ENCODE assay signal across 10 cellular contexts in genomic region chr3:197354195-197355059, GRCh38. TPM values are rescaled to one million over a fixed set of nuclear protein-coding genes. Genes with fewer than 3 reads are reported as not detected.
DNase-seq lines count a peak whose midpoint lies in the region; ATAC-seq and TF ChIP-seq lines count a peak whose summit lies in the region.
"Had no signal": no experiment of that assay in that cellular context is flagged by ENCODE, and none has a peak within 500 bp of the region (broad histone marks: within the 10 kb centered on the region; RNA-seq: fewer than 3 reads in every experiment).

No MANE protein-coding gene starts in this region.

- H3K9me3 ChIP-seq in heart left ventricle: peaks cover 0 to 3% (median 0%) of the 10 kb centered on the region in 12 donors

- H3K36me3 Mint-ChIP-seq in activated naive CD4-positive, alpha-beta T cell treated with anti-CD3 and anti-CD28 coated beads, Interleukin-2, amount 50 U/mL, for 72 hours: peaks cover 2 to 8% of the 10 kb centered on the region in 2 donors

- DNase-seq in ELF-1 (ENCODE audit: low read depth, low spot score) (peak; percentile 55), heart left ventricle (peak; percentile 52 to 81 (median 71)), sciatic nerve (ENCODE audit: low spot score) (no peak), foreskin keratinocyte (no peak)
- DNase-seq in stimulated activated CD8-positive, alpha-beta memory T cell treated with anti-CD3 and anti-CD28 coated beads, Interleukin-4, amount 100 ng/mL, for 48 hours: no peak
- DNase-seq in activated naive CD4-positive, alpha-beta T cell treated with anti-CD3 and anti-CD28 coated beads, Interleukin-2, amount 50 U/mL, for 72 hours (ENCODE audit: low spot score in 2 of 2): no peak

- H3K4me1 ChIP-seq in heart left ventricle: peaks cover 0 to 50% (median 24%) of the 10 kb centered on the region in 12 donors
- no peaks in the 10 kb centered on the region for H3K4me1 ChIP-seq in foreskin keratinocyte

- H3K9me3 Mint-ChIP-seq in activated naive CD4-positive, alpha-beta T cell treated with anti-CD3 and anti-CD28 coated beads, Interleukin-2, amount 50 U/mL, for 72 hours: peaks cover 2 to 8% of the 10 kb centered on the region in 2 donors

- peak overlapping the region in 10 of 12 donors; percentile 7 to 78 (median 71) for H3K27ac ChIP-seq in heart left ventricle
- H3K27ac ChIP-seq in foreskin keratinocyte: no peak overlapping the region
- H3K27ac ChIP-seq: SK-N-MC had no signal

- intact Hi-C loops in heart left ventricle (cut with DNase I) (loop anchor here in 7 of 10 donors (2.0 to 10.0 kb wide), 6 partner anchors 38 to 98 kb away; partner anchors contain the start of gene DLG1 (in 3 of the 7)), sciatic nerve (cut with DNase I) (no loop called here)

- TF ChIP-seq POLR2A in heart left ventricle (IDR thresholded peaks at IDR 0.05): no peak

- ATAC-seq in SK-N-SH treated with all-trans-retinoic acid at 6 μM for 48 hours (peak; percentile 15; the same call in 1 of the 3 replicates), heart left ventricle (peak in 3 of 4 donors; percentile 4 to 41 (median 20)), sciatic nerve (peak; percentile 72), GM18517 (IDR thresholded peaks at IDR 0.05; ENCODE audit: unreplicated experiment) (no peak), foreskin keratinocyte (no peak)
- ATAC-seq in activated naive CD4-positive, alpha-beta T cell treated with anti-CD3 and anti-CD28 coated beads, Interleukin-2, amount 50 U/mL, for 72 hours: no peak
- ATAC-seq: natural killer cell treated with Interleukin-12 subunit alpha and Interleukin-12 subunit beta and Interleukin-15 and Interleukin-18, amount 100 ng/mL, for 72 hours had no signal

- WGBS in heart left ventricle, 4 donors: 51 to 67% (median 54%) methylated on average over 20 to 26 of the region's 26 CpGs

- TF ChIP-seq CTCF in heart left ventricle (IDR thresholded peaks at IDR 0.05) (no peak), foreskin keratinocyte (conservative IDR thresholded peaks at IDR 0.05) (no peak)

- H3K36me3 ChIP-seq in heart left ventricle: no peaks in the 10 kb centered on the region

- H3K27me3 ChIP-seq in heart left ventricle (no peaks in the 10 kb centered on the region), foreskin keratinocyte (no peaks in the 10 kb centered on the region)

- H3K27ac Mint-ChIP-seq in activated naive CD4-positive, alpha-beta T cell treated with anti-CD3 and anti-CD28 coated beads, Interleukin-2, amount 50 U/mL, for 72 hours: peak overlapping the region in 1 of 2 donors; percentile 3
- H3K27ac Mint-ChIP-seq: natural killer cell treated with Interleukin-12 subunit alpha and Interleukin-12 subunit beta and Interleukin-15 and Interleukin-18, amount 100 ng/mL, for 72 hours had no signal

- peak overlapping the region in 5 of 12 donors; percentile 12 to 45 (median 41) for H3K4me3 ChIP-seq in heart left ventricle
- H3K4me3 ChIP-seq: SK-N-MC had no signal

TF ChIP-seq in SK-N-SH treated with all-trans-retinoic acid at 6 μM for 48 hours, 23 proteins besides CTCF, POLR2A, EP300 and RAD21 (continues in another document):
- TF ChIP-seq TSHZ2 (CRISPR knock-in tag; IDR thresholded peaks at IDR 0.05) (no peak), POU6F1 (CRISPR knock-in tag; IDR thresholded peaks at IDR 0.05; ENCODE audit: borderline replicate concordance, low read depth) (no peak), ZNF565 (CRISPR knock-in tag; conservative IDR thresholded peaks at IDR 0.05; ENCODE audit: low read depth) (no peak), ARNTL (CRISPR knock-in tag; IDR thresholded peaks at IDR 0.05; ENCODE audit: borderline replicate concordance, low read depth) (no peak), PATZ1 (CRISPR knock-in tag; IDR thresholded peaks at IDR 0.05; ENCODE audit: borderline replicate concordance) (no peak), BACH2 (CRISPR knock-in tag; IDR thresholded peaks at IDR 0.05; ENCODE audit: borderline replicate concordance) (no peak), RARB (CRISPR knock-in tag; IDR thresholded peaks at IDR 0.05) (no peak), ZFP3 (CRISPR knock-in tag; IDR thresholded peaks at IDR 0.05) (no peak), CREB5 (CRISPR knock-in tag; IDR thresholded peaks at IDR 0.05; ENCODE audit: low read depth) (no peak), ZFP30 (CRISPR knock-in tag; IDR thresholded peaks at IDR 0.05) (no peak), SNAI2 (CRISPR knock-in tag; IDR thresholded peaks at IDR 0.05) (no peak), PPARA (CRISPR knock-in tag; IDR thresholded peaks at IDR 0.05; ENCODE audit: borderline replicate concordance) (no peak), CSDC2 (CRISPR knock-in tag; IDR thresholded peaks at IDR 0.05) (no peak), ZNF8 (CRISPR knock-in tag; IDR thresholded peaks at IDR 0.05) (no peak), TCF4 (CRISPR knock-in tag; IDR thresholded peaks at IDR 0.05; ENCODE audit: borderline replicate concordance) (no peak)

RNA-seq across cellular contexts. Expression of gene DLG1, which starts 56.0 kb away (rescaled TPM):
- total RNA-seq in heart left ventricle: 100 to 1,000 TPM in 1 of 9 donors, 10 to 100 TPM in 8; 37.1 to 151 (median 63.6) TPM
- 10 to 100 TPM; 17.4 to 94.3 TPM for polyA plus RNA-seq in heart left ventricle
- 116 TPM for total RNA-seq in sciatic nerve
- total RNA-seq in foreskin keratinocyte: 113 and 118 TPM in 2 replicates
- 17.7 and 22.1 TPM in 2 replicates for polyA plus RNA-seq in foreskin keratinocyte
- 100 to 1,000 TPM in 1 of 2 donors, 10 to 100 TPM in 1; 76.3 to 119 TPM for total RNA-seq in activated naive CD4-positive, alpha-beta T cell treated with anti-CD3 and anti-CD28 coated beads, Interleukin-2, amount 50 U/mL, for 72 hours

Comparison
In these comparisons a context has a peak if more than half of its experiments do, and no peak if none do; other contexts are left out.
1. DNase-seq: peak in ELF-1 (single experiment) and heart left ventricle (5 of 5); none in sciatic nerve (single experiment), foreskin keratinocyte (0 of 2), stimulated activated CD8-positive, alpha-beta memory T cell treated with anti-CD3 and anti-CD28 coated beads, Interleukin-4, amount 100 ng/mL, for 48 hours (single experiment) and activated naive CD4-positive, alpha-beta T cell treated with anti-CD3 and anti-CD28 coated beads, Interleukin-2, amount 50 U/mL, for 72 hours (0 of 2).
2. ATAC-seq: peak in SK-N-SH treated with all-trans-retinoic acid at 6 μM for 48 hours (single experiment), heart left ventricle (3 of 4) and sciatic nerve (single experiment); none in GM18517 (single experiment), foreskin keratinocyte (single experiment) and activated naive CD4-positive, alpha-beta T cell treated with anti-CD3 and anti-CD28 coated beads, Interleukin-2, amount 50 U/mL, for 72 hours (0 of 2).